Comparison of ENCODE assay signal across 14 cellular contexts in genomic region chr6:15366003-15366535, GRCh38.
A peak's percentile ranks its signal among the peaks of the same experiment; 100 is the strongest.
DNase-seq lines count a peak whose midpoint lies in the region; ATAC-seq and TF ChIP-seq lines count a peak whose summit lies in the region.
"Had no signal": no experiment of that assay in that cellular context is flagged by ENCODE, and none has a peak within 500 bp of the region (broad histone marks: within the 10 kb centered on the region; RNA-seq: fewer than 3 reads in every experiment).

No MANE protein-coding gene starts in this region.

- no peak overlapping the region for H3K27ac ChIP-seq in hepatocyte
- H3K27ac ChIP-seq in smooth muscle cell (ENCODE audit: low read depth) = peak overlapping the region; percentile 17
- H3K27ac ChIP-seq: heart right ventricle, PC-9, thyroid gland had no signal

- H3K9me3 ChIP-seq in hepatocyte (ENCODE audit: low read depth) (no peaks in the 10 kb centered on the region), smooth muscle cell (replicated peaks; ENCODE audit: low read depth) (no peaks in the 10 kb centered on the region)
- H3K9me3 ChIP-seq: Caco-2, heart right ventricle, thyroid gland had no signal

- H4K20me1 ChIP-seq in hepatocyte (ENCODE audit: insufficient read depth, poor library complexity, severe bottlenecking) (peaks cover 29% of the 10 kb centered on the region), smooth muscle cell (ENCODE audit: low read depth) (peaks cover 99% of the 10 kb centered on the region)

- H3K9me3 Mint-ChIP-seq in activated T-cell treated with anti-CD3 and anti-CD28 coated beads, Interleukin-2, amount 50 U/mL, for 24 hours = no peaks in the 10 kb centered on the region
- no peaks in the 10 kb centered on the region for H3K9me3 Mint-ChIP-seq in activated B cell treated with CpG ODN at 0.5 μM for 24 hours
- H3K9me3 Mint-ChIP-seq: natural killer cell treated with Interleukin-12 subunit alpha and Interleukin-12 subunit beta and Interleukin-15 and Interleukin-18, amount 100 ng/mL, for 72 hours had no signal

- no peak overlapping the region for H2AFZ ChIP-seq in hepatocyte
- no peak overlapping the region for H2AFZ ChIP-seq in smooth muscle cell (ENCODE audit: low read depth)
- H2AFZ ChIP-seq: PC-9 had no signal

- H3F3A ChIP-seq in smooth muscle cell (ENCODE audit: low read depth) = no peaks in the 10 kb centered on the region

- H3K4me1 Mint-ChIP-seq in activated T-cell treated with anti-CD3 and anti-CD28 coated beads, Interleukin-2, amount 50 U/mL, for 24 hours (ENCODE audit: low read depth) = peaks cover 41% of the 10 kb centered on the region
- H3K4me1 Mint-ChIP-seq in activated B cell treated with CpG ODN at 0.5 μM for 24 hours = peaks cover 42% of the 10 kb centered on the region

- H3K27me3 ChIP-seq in hepatocyte (no peaks in the 10 kb centered on the region), smooth muscle cell (ENCODE audit: low read depth) (no peaks in the 10 kb centered on the region)
- H3K27me3 ChIP-seq: heart right ventricle, thyroid gland had no signal

- peaks cover 50% of the 10 kb centered on the region for H3K36me3 Mint-ChIP-seq in activated T-cell treated with anti-CD3 and anti-CD28 coated beads, Interleukin-2, amount 50 U/mL, for 24 hours (ENCODE audit: low read depth)
- peaks cover 10% of the 10 kb centered on the region for H3K36me3 Mint-ChIP-seq in activated B cell treated with CpG ODN at 0.5 μM for 24 hours (ENCODE audit: low read depth)
- H3K36me3 Mint-ChIP-seq: natural killer cell treated with Interleukin-12 subunit alpha and Interleukin-12 subunit beta and Interleukin-15 and Interleukin-18, amount 100 ng/mL, for 72 hours had no signal

- H3K9me2 ChIP-seq in hepatocyte (replicated peaks; ENCODE audit: insufficient read depth) = no peaks in the 10 kb centered on the region

- TF ChIP-seq CTCF in activated B cell treated with CpG ODN at 0.5 μM for 24 hours (IDR thresholded peaks at IDR 0.05) = no peak
- TF ChIP-seq CTCF in hepatocyte (IDR thresholded peaks at IDR 0.05; ENCODE audit: poor library complexity) = no peak
- TF ChIP-seq CTCF in smooth muscle cell (IDR thresholded peaks at IDR 0.05; ENCODE audit: borderline replicate concordance, insufficient read depth, poor library complexity, severe bottlenecking) = no peak

- no peaks in the 10 kb centered on the region for H3K36me3 ChIP-seq in hepatocyte (replicated peaks; ENCODE audit: insufficient read depth, low read depth)
- H3K36me3 ChIP-seq in smooth muscle cell (ENCODE audit: low read depth) = no peaks in the 10 kb centered on the region
- H3K36me3 ChIP-seq: heart right ventricle, thyroid gland had no signal

- no peaks in the 10 kb centered on the region for H3K27me3 Mint-ChIP-seq in activated T-cell treated with anti-CD3 and anti-CD28 coated beads, Interleukin-2, amount 50 U/mL, for 24 hours
- no peaks in the 10 kb centered on the region for H3K27me3 Mint-ChIP-seq in activated B cell treated with CpG ODN at 0.5 μM for 24 hours
- H3K27me3 Mint-ChIP-seq: natural killer cell treated with Interleukin-12 subunit alpha and Interleukin-12 subunit beta and Interleukin-15 and Interleukin-18, amount 100 ng/mL, for 72 hours had no signal

- H3K4me2 ChIP-seq in hepatocyte (peak overlapping the region; percentile 52), smooth muscle cell (peak overlapping the region; percentile 72)
- H3K4me2 ChIP-seq: PC-9 had no signal

- H3K79me2 ChIP-seq in hepatocyte (peaks cover 88% of the 10 kb centered on the region), smooth muscle cell (ENCODE audit: low read depth) (peaks cover 49% of the 10 kb centered on the region)

- peak overlapping the region; percentile 49 for H3K9ac ChIP-seq in smooth muscle cell (ENCODE audit: low read depth)

- CTCF ChIA-PET in activated B cell treated with CpG ODN at 0.5 μM for 24 hours (lab: Charles Lee) = no interaction called here

- H3K4me3 Mint-ChIP-seq in activated T-cell treated with anti-CD3 and anti-CD28 coated beads, Interleukin-2, amount 50 U/mL, for 24 hours = no peak overlapping the region
- peak overlapping the region; percentile 11 for H3K4me3 Mint-ChIP-seq in activated B cell treated with CpG ODN at 0.5 μM for 24 hours

- 28% methylated on average over 6 of the region's 6 CpGs for whole genome bisulfite sequencing in hepatocyte (ENCODE audit: low lambda C conversion rate, missing lambda C conversion rate)
- WGBS in smooth muscle cell (ENCODE audit: low lambda C conversion rate) = 41% methylated on average over 6 of the region's 6 CpGs

- intact Hi-C loops in activated B cell treated with CpG ODN at 0.5 μM for 24 hours (cut with micrococcal nuclease) = no loop called here

- H3K4me3 ChIP-seq in hepatocyte (no peak overlapping the region), smooth muscle cell (no peak overlapping the region)
- H3K4me3 ChIP-seq: PC-9, thyroid gland had no signal

- peak overlapping the region; percentile 28 for H3K27ac Mint-ChIP-seq in activated T-cell treated with anti-CD3 and anti-CD28 coated beads, Interleukin-2, amount 50 U/mL, for 24 hours
- no peak overlapping the region for H3K27ac Mint-ChIP-seq in activated B cell treated with CpG ODN at 0.5 μM for 24 hours

- peaks cover 41% of the 10 kb centered on the region for H3K4me1 ChIP-seq in hepatocyte (ENCODE audit: insufficient read depth)
- peaks cover 37% of the 10 kb centered on the region for H3K4me1 ChIP-seq in smooth muscle cell (ENCODE audit: low read depth)

- no peak for ATAC-seq in activated B cell treated with CpG ODN at 0.5 μM for 24 hours (ENCODE audit: low read depth)
- no peak for ATAC-seq in HG03439 (IDR thresholded peaks at IDR 0.05; ENCODE audit: unreplicated experiment)
- ATAC-seq in HG03039 (IDR thresholded peaks at IDR 0.05; ENCODE audit: unreplicated experiment) = no peak

- DNase-seq in activated T-cell treated with anti-CD3 and anti-CD28 coated beads, Interleukin-2, amount 50 U/mL, for 24 hours = no peak
- no peak for DNase-seq in activated T-cell treated with anti-CD3 and anti-CD28 coated beads, Interleukin-2, amount 50 U/mL, for 1 hour
- DNase-seq in activated B cell treated with CpG ODN at 0.5 μM for 24 hours (no peak), hepatocyte (ENCODE audit: low spot score) (no peak), smooth muscle cell (lab: John Stamatoyannopoulos, UW; ENCODE audit: unreplicated experiment) (no peak), RPMI8226 (no peak)
- DNase-seq: Caco-2, SW 1271 had no signal

- POLR2A ChIA-PET in activated B cell treated with CpG ODN at 0.5 μM for 24 hours (lab: Charles Lee) = no interaction called here
